ENCODE assay signal across 8 cellular contexts in the genomic region with DNA sequence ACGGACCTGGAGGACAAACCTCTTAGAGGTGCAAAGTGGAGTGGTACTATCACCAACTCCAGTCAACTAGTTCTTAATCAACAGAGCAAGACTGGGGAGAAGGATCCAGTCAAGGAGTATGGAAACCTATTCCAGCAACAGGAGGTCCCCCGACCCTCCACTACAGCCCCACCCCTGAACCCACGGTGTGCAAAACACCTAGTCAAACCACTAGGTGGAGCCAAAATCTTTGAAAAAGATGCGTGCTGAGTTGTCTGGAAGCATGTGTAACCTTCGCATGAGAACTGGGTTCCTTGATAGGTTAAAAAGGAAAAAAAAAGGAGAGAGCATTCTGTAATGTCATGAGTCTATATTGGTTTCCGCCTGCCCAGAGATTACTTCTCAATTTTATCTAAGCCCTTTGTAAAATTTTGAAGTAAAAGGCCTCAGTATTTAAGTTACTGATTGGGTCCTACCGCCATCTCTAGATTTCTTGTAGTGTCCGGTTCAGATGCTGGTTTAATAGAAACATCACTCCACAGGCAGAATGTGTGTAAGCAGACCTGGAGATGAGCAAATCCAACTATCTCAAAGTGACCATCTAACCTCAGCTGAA.
A peak's percentile ranks its signal among the peaks of the same experiment; 100 is the strongest.
DNase-seq lines count a peak whose midpoint lies in the region; ATAC-seq and TF ChIP-seq lines count a peak whose summit lies in the region.

No MANE protein-coding gene starts in this region.

- H3K9ac ChIP-seq in NT2/D1 (ENCODE audit: insufficient read length, low read depth) (no peak overlapping the region), neural cell (ENCODE audit: low read length) (no peak overlapping the region)

- TF ChIP-seq CTCF in choroid plexus epithelial cell (conservative IDR thresholded peaks at IDR 0.05; ENCODE audit: low read depth, low read length) (peak; percentile 78), neural cell (IDR thresholded peaks at IDR 0.05; ENCODE audit: poor library complexity, severe bottlenecking) (peak; percentile 44)

- no peaks in the 10 kb centered on the region for H3K27me3 ChIP-seq in NT2/D1 (ENCODE audit: insufficient read depth, insufficient read length)
- H3K27me3 ChIP-seq in neural cell (ENCODE audit: insufficient read depth, low read depth, low read length) = no peaks in the 10 kb centered on the region

- ATAC-seq in GM18868 (IDR thresholded peaks at IDR 0.05; ENCODE audit: unreplicated experiment) = peak; percentile 85
- peak; percentile 56 for ATAC-seq in HG03460 (IDR thresholded peaks at IDR 0.05; ENCODE audit: unreplicated experiment)
- no peak for ATAC-seq in GM19324 (IDR thresholded peaks at IDR 0.05; ENCODE audit: low FRiP score, unreplicated experiment)
- no peak for ATAC-seq in HG02840 (IDR thresholded peaks at IDR 0.05; ENCODE audit: low FRiP score, unreplicated experiment)

- H3K79me2 ChIP-seq in neural cell (replicated peaks; ENCODE audit: insufficient read depth, low read length) = no peaks in the 10 kb centered on the region

- no peak overlapping the region for H3K27ac ChIP-seq in neural cell (ENCODE audit: low read length)

- H3K36me3 ChIP-seq in NT2/D1 (ENCODE audit: insufficient read depth, insufficient read length, low read length) = no peaks in the 10 kb centered on the region
- H3K36me3 ChIP-seq in neural cell (ENCODE audit: insufficient read depth, low read length) = no peaks in the 10 kb centered on the region

- peak; percentile 39 for DNase-seq in COR-L47 (lab: John Stamatoyannopoulos, UW)
- peak; percentile 69 for DNase-seq in NT2/D1 (ENCODE audit: low read depth, low spot score)
- DNase-seq in choroid plexus epithelial cell (ENCODE audit: low read depth) = peak; percentile 73

- TF ChIP-seq EP300 in neural cell (conservative IDR thresholded peaks at IDR 0.05; ENCODE audit: poor library complexity, severe bottlenecking) = no peak

- H3F3A ChIP-seq in neural cell (ENCODE audit: insufficient read depth, low read length, poor library complexity, severe bottlenecking) = no peaks in the 10 kb centered on the region

- no peak overlapping the region for H3K4me2 ChIP-seq in neural cell (ENCODE audit: low read length)

- no peaks in the 10 kb centered on the region for H3K4me1 ChIP-seq in NT2/D1 (ENCODE audit: insufficient read depth, insufficient read length)

- no peaks in the 10 kb centered on the region for H3K9me2 ChIP-seq in neural cell (ENCODE audit: insufficient read depth, low read length)

- no peaks in the 10 kb centered on the region for H4K20me1 ChIP-seq in neural cell (ENCODE audit: insufficient read depth)

- TF ChIP-seq RAD21 in neural cell (conservative IDR thresholded peaks at IDR 0.05) = peak; percentile 36

- H3K9me3 ChIP-seq in NT2/D1 (ENCODE audit: insufficient read depth, low read length) (no peaks in the 10 kb centered on the region), neural cell (ENCODE audit: low read length) (no peaks in the 10 kb centered on the region)

- H3K4me3 ChIP-seq in NT2/D1 (ENCODE audit: insufficient read length, low read depth) (no peak overlapping the region), choroid plexus epithelial cell (ENCODE audit: low read depth, low read length) (no peak overlapping the region), neural cell (ENCODE audit: low read length) (no peak overlapping the region)

- no peak overlapping the region for H2AFZ ChIP-seq in neural cell (ENCODE audit: low read depth, low read length)

TF ChIP-seq in neural cell, 6 proteins besides CTCF, POLR2A, EP300 and RAD21:
- no peak for TF ChIP-seq SMC3 (conservative IDR thresholded peaks at IDR 0.05; ENCODE audit: poor library complexity)
- no peak for TF ChIP-seq TAF1 (IDR thresholded peaks at IDR 0.05; ENCODE audit: low read depth)
- TF ChIP-seq, protein P1, sequence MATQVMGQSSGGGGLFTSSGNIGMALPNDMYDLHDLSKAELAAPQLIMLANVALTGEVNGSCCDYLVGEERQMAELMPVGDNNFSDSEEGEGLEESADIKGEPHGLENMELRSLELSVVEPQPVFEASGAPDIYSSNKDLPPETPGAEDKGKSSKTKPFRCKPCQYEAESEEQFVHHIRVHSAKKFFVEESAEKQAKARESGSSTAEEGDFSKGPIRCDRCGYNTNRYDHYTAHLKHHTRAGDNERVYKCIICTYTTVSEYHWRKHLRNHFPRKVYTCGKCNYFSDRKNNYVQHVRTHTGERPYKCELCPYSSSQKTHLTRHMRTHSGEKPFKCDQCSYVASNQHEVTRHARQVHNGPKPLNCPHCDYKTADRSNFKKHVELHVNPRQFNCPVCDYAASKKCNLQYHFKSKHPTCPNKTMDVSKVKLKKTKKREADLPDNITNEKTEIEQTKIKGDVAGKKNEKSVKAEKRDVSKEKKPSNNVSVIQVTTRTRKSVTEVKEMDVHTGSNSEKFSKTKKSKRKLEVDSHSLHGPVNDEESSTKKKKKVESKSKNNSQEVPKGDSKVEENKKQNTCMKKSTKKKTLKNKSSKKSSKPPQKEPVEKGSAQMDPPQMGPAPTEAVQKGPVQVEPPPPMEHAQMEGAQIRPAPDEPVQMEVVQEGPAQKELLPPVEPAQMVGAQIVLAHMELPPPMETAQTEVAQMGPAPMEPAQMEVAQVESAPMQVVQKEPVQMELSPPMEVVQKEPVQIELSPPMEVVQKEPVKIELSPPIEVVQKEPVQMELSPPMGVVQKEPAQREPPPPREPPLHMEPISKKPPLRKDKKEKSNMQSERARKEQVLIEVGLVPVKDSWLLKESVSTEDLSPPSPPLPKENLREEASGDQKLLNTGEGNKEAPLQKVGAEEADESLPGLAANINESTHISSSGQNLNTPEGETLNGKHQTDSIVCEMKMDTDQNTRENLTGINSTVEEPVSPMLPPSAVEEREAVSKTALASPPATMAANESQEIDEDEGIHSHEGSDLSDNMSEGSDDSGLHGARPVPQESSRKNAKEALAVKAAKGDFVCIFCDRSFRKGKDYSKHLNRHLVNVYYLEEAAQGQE (IDR thresholded peaks at IDR 0.05; ENCODE audit: borderline replicate concordance) = no peak
- no peak for TF ChIP-seq MXI1 (conservative IDR thresholded peaks at IDR 0.05; ENCODE audit: poor library complexity, severe bottlenecking)
- TF ChIP-seq EZH2 (IDR thresholded peaks at IDR 0.05; ENCODE audit: borderline replicate concordance, insufficient read depth, low read length, poor library complexity, severe bottlenecking) = no peak
- no peak for TF ChIP-seq POLR2AphosphoS5 (IDR thresholded peaks at IDR 0.05)
TF ChIP-seq in neural cell: peak in this region for 0.

Comparison
In these comparisons a context has a peak if more than half of its experiments do, and no peak if none do; other contexts are left out.
1. ATAC-seq: peak in GM18868 (single experiment) and HG03460 (single experiment); none in GM19324 (single experiment) and HG02840 (single experiment).
2. Peak in every context shown above with its lines, with median percentiles within 50 percentile points of each other: DNase-seq.